In genomic region chr2:19247186-19247585, GRCh38 we compare ENCODE assay signal across 27 cellular contexts.
"Had no signal": no experiment of that assay in that cellular context is flagged by ENCODE, and none has a peak within 500 bp of the region (broad histone marks: within the 10 kb centered on the region; RNA-seq: fewer than 3 reads in every experiment).

No MANE protein-coding gene starts in this region.

- H3K4me3 Mint-ChIP-seq: naive thymus-derived CD4-positive, alpha-beta T cell; natural killer cell; nephron progenitor cell; neural crest cell; stimulated activated effector memory CD8-positive, alpha-beta T cell treated with anti-CD3 and anti-CD28 coated beads, Interleukin-12 subunit alpha, Interleukin-12 subunit beta, amount 100 ng/mL, for 72 hours; stimulated activated naive B cell treated with anti-CD40 and anti-IgM and Interleukin-4, amounts not matched to agents 10 μg/mL and 1 μg/mL and 100 μg/mL, for 72 hours; stimulated activated naive CD8-positive, alpha-beta T cell treated with anti-CD3 and anti-CD28 coated beads, Interleukin-15, Interleukin-2, amounts not matched to agents 100 ng/mL and 50 ng/mL, for 24 hours had no signal

- H3K27me3 ChIP-seq: neutrophil, pancreas, right atrium auricular region, sigmoid colon, stomach, thyroid gland, tibial nerve, upper lobe of left lung, vagina had no signal

- H3K4me1 ChIP-seq: pancreas, prostate gland, right atrium auricular region, sigmoid colon, stomach, thyroid gland, tibial nerve, upper lobe of left lung, vagina had no signal

- H3K36me3 Mint-ChIP-seq: naive thymus-derived CD4-positive, alpha-beta T cell; natural killer cell; stimulated activated effector memory CD8-positive, alpha-beta T cell treated with anti-CD3 and anti-CD28 coated beads, Interleukin-12 subunit alpha, Interleukin-12 subunit beta, amount 100 ng/mL, for 72 hours; stimulated activated naive B cell treated with anti-CD40 and anti-IgM and Interleukin-4, amounts not matched to agents 10 μg/mL and 1 μg/mL and 100 μg/mL, for 72 hours had no signal

- H3K27me3 Mint-ChIP-seq: naive thymus-derived CD4-positive, alpha-beta T cell; stimulated activated naive B cell treated with anti-CD40 and anti-IgM and Interleukin-4, amounts not matched to agents 10 μg/mL and 1 μg/mL and 100 μg/mL, for 72 hours; stimulated activated naive CD8-positive, alpha-beta T cell treated with anti-CD3 and anti-CD28 coated beads, Interleukin-15, Interleukin-2, amounts not matched to agents 100 ng/mL and 50 ng/mL, for 24 hours had no signal

- H3K9me3 ChIP-seq: neutrophil, pancreas, prostate gland, right atrium auricular region, sigmoid colon, stomach, thoracic aorta, thyroid gland, tibial nerve, upper lobe of left lung, vagina had no signal

- ATAC-seq: naive thymus-derived CD4-positive, alpha-beta T cell; natural killer cell; pancreas; stimulated activated effector memory CD8-positive, alpha-beta T cell treated with anti-CD3 and anti-CD28 coated beads, Interleukin-12 subunit alpha, Interleukin-12 subunit beta, amount 100 ng/mL, for 72 hours; stimulated activated naive B cell treated with anti-CD40 and anti-IgM and Interleukin-4, amounts not matched to agents 10 μg/mL and 1 μg/mL and 100 μg/mL, for 72 hours had no signal

- H3K27ac ChIP-seq: neutrophil, pancreas, prostate gland, right atrium auricular region, sigmoid colon, stomach, thoracic aorta, thyroid gland, tibial nerve, upper lobe of left lung, vagina had no signal

- H3K4me1 Mint-ChIP-seq: naive thymus-derived CD4-positive, alpha-beta T cell; natural killer cell; stimulated activated effector memory CD8-positive, alpha-beta T cell treated with anti-CD3 and anti-CD28 coated beads, Interleukin-12 subunit alpha, Interleukin-12 subunit beta, amount 100 ng/mL, for 72 hours; stimulated activated naive B cell treated with anti-CD40 and anti-IgM and Interleukin-4, amounts not matched to agents 10 μg/mL and 1 μg/mL and 100 μg/mL, for 72 hours had no signal

- DNase-seq: naive thymus-derived CD4-positive, alpha-beta T cell; natural killer cell; nephron progenitor cell; occipital lobe; pancreas; retina; sigmoid colon; small intestine; stimulated activated CD4-positive, alpha-beta T cell treated with anti-CD3 and anti-CD28 coated beads, Interleukin-15, amount 100 ng/mL, for 24 hours; stimulated activated CD4-positive, alpha-beta T cell treated with anti-CD3 and anti-CD28 coated beads, Interleukin-2, amount 100 ng/mL, for 24 hours; stimulated activated CD4-positive, alpha-beta T cell treated with anti-CD3 and anti-CD28 coated beads, Interleukin-2, amount 100 ng/mL, for 48 hours; stimulated activated CD4-positive, alpha-beta T cell treated with anti-CD3 and anti-CD28 coated beads, Interleukin-4, amount 100 ng/mL, for 24 hours; stimulated activated naive B cell treated with anti-CD40 and anti-IgM and Interleukin-4, amounts not matched to agents 10 μg/mL and 1 μg/mL and 100 μg/mL, for 72 hours; stimulated activated naive CD4-positive, alpha-beta T cell treated with Interleukin-2 at 50 U/mL for 16 hours; stomach; thyroid gland; trophoblast cell; upper lobe of left lung had no signal

- H3K9me3 Mint-ChIP-seq: naive thymus-derived CD4-positive, alpha-beta T cell; nephron progenitor cell; neural crest cell; stimulated activated effector memory CD8-positive, alpha-beta T cell treated with anti-CD3 and anti-CD28 coated beads, Interleukin-12 subunit alpha, Interleukin-12 subunit beta, amount 100 ng/mL, for 72 hours; stimulated activated naive B cell treated with anti-CD40 and anti-IgM and Interleukin-4, amounts not matched to agents 10 μg/mL and 1 μg/mL and 100 μg/mL, for 72 hours; stimulated activated naive CD8-positive, alpha-beta T cell treated with anti-CD3 and anti-CD28 coated beads, Interleukin-15, Interleukin-2, amounts not matched to agents 100 ng/mL and 50 ng/mL, for 24 hours had no signal

- H3K27ac Mint-ChIP-seq: naive thymus-derived CD4-positive, alpha-beta T cell; natural killer cell; nephron progenitor cell; stimulated activated effector memory CD8-positive, alpha-beta T cell treated with anti-CD3 and anti-CD28 coated beads, Interleukin-12 subunit alpha, Interleukin-12 subunit beta, amount 100 ng/mL, for 72 hours; stimulated activated naive B cell treated with anti-CD40 and anti-IgM and Interleukin-4, amounts not matched to agents 10 μg/mL and 1 μg/mL and 100 μg/mL, for 72 hours; stimulated activated naive CD8-positive, alpha-beta T cell treated with anti-CD3 and anti-CD28 coated beads, Interleukin-15, Interleukin-2, amounts not matched to agents 100 ng/mL and 50 ng/mL, for 24 hours had no signal

- H3K36me3 ChIP-seq: neutrophil, pancreas, prostate gland, right atrium auricular region, sigmoid colon, stomach, thoracic aorta, thyroid gland, tibial nerve, upper lobe of left lung, vagina had no signal

- H3K4me3 ChIP-seq: pancreas, prostate gland, right atrium auricular region, sigmoid colon, stomach, thoracic aorta, thyroid gland, tibial nerve, upper lobe of left lung, vagina had no signal
